ENCODE assay signal across 9 cellular contexts in genomic region chr10:79196470-79197461, GRCh38.
A peak's percentile ranks its signal among the peaks of the same experiment; 100 is the strongest.
DNase-seq lines count a peak whose midpoint lies in the region; ATAC-seq and TF ChIP-seq lines count a peak whose summit lies in the region.
"Had no signal": no experiment of that assay in that cellular context is flagged by ENCODE, and none has a peak within 500 bp of the region (broad histone marks: within the 10 kb centered on the region; RNA-seq: fewer than 3 reads in every experiment).

No MANE protein-coding gene starts in this region.

- H3K27ac Mint-ChIP-seq in HFFc6 (peak overlapping the region; percentile 45; the same call in 1 of the 2 replicates), neural crest cell (ENCODE audit: unreplicated experiment) (peak overlapping the region; percentile 88)
- H3K27ac Mint-ChIP-seq: activated naive CD8-positive, alpha-beta T cell had no signal

- TF ChIP-seq POLR2A in esophagus muscularis mucosa (IDR thresholded peaks at IDR 0.05; ENCODE audit: low read depth) (no peak), stomach (IDR thresholded peaks at IDR 0.05) (no peak)

- peaks cover 3% of the 10 kb centered on the region; the same call in 1 of the 2 replicates for H3K9me3 Mint-ChIP-seq in HFFc6
- no peaks in the 10 kb centered on the region for H3K9me3 Mint-ChIP-seq in neural crest cell

- DNase-seq in DMS114 treated with DMSO at 0.1 percent for 48 hours (lab: John Stamatoyannopoulos, UW; ENCODE audit: unreplicated experiment) (peak; percentile 13), HFFc6 (peak; percentile 30), NOMO-1 (lab: John Stamatoyannopoulos, UW; ENCODE audit: unreplicated experiment in 2 of 2) (peak; percentile 36 to 44), activated T-cell treated with anti-CD3 and anti-CD28 coated beads for 24 hours (ENCODE audit: low read depth) (peak; percentile 58), esophagus muscularis mucosa (ENCODE audit: extremely low spot score) (no peak), neural crest cell (ENCODE audit: low read depth, low spot score) (peak; percentile 85), stomach (peak; percentile 82)

- H3K4me3 Mint-ChIP-seq in HFFc6: no peak overlapping the region
- H3K4me3 Mint-ChIP-seq in neural crest cell: no peak overlapping the region
- H3K4me3 Mint-ChIP-seq: activated naive CD8-positive, alpha-beta T cell had no signal

- H3K36me3 Mint-ChIP-seq in HFFc6 (ENCODE audit: low read depth) (0 out of 2 replicates have a peak, but pooled peaks cover 7% of the 10 kb centered on the region), neural crest cell (ENCODE audit: low read depth) (peaks cover 3% of the 10 kb centered on the region)
- H3K36me3 Mint-ChIP-seq: activated naive CD8-positive, alpha-beta T cell had no signal

- peaks cover 5 to 30% (median 18%) of the 10 kb centered on the region in 4 donors for H3K36me3 ChIP-seq in esophagus muscularis mucosa
- H3K36me3 ChIP-seq in stomach: peaks cover 4 to 31% (median 26%) of the 10 kb centered on the region in 4 donors

- H3K4me1 ChIP-seq in esophagus muscularis mucosa: peaks cover 35 to 56% (median 52%) of the 10 kb centered on the region in 4 donors
- peaks cover 13 to 51% (median 35%) of the 10 kb centered on the region in 4 donors for H3K4me1 ChIP-seq in stomach

- H3K4me3 ChIP-seq in esophagus muscularis mucosa (no peak overlapping the region), stomach (no peak overlapping the region)

- TF ChIP-seq EP300 in esophagus muscularis mucosa (IDR thresholded peaks at IDR 0.05) (no peak), stomach (IDR thresholded peaks at IDR 0.05) (no peak)

- peak overlapping the region; percentile 58 to 83 (median 72) for H3K27ac ChIP-seq in esophagus muscularis mucosa (replicated peaks in 1 of 4)
- peak overlapping the region; percentile 6 to 76 (median 51) for H3K27ac ChIP-seq in stomach

- no peak for ATAC-seq in HG02623 (IDR thresholded peaks at IDR 0.05; ENCODE audit: unreplicated experiment)

- H3K27me3 Mint-ChIP-seq in HFFc6 (ENCODE audit: insufficient read depth) (peaks cover 23% of the 10 kb centered on the region), neural crest cell (ENCODE audit: low read depth) (no peaks in the 10 kb centered on the region)
- H3K27me3 Mint-ChIP-seq: activated naive CD8-positive, alpha-beta T cell had no signal

- peaks cover 46% of the 10 kb centered on the region for H3K4me1 Mint-ChIP-seq in HFFc6 (ENCODE audit: low read depth)
- peaks cover 32% of the 10 kb centered on the region for H3K4me1 Mint-ChIP-seq in neural crest cell

- peak; percentile 99 for TF ChIP-seq CTCF in HFFc6 (IDR thresholded peaks at IDR 0.05)
- TF ChIP-seq CTCF in esophagus muscularis mucosa (IDR thresholded peaks at IDR 0.05): peak; percentile 87 to 94 (median 93)
- TF ChIP-seq CTCF in neural crest cell (conservative IDR thresholded peaks at IDR 0.05): peak; percentile 94
- peak in 5 of 7 experiments; percentile 77 to 96 (median 90) for TF ChIP-seq CTCF in stomach (IDR thresholded peaks at IDR 0.05)

- intact Hi-C loops in esophagus muscularis mucosa (cut with DNase I) (loop anchor here (2.0 to 10.0 kb wide), 5 partner anchors 130 to 984 kb away; no protein-coding TSS in a partner anchor), stomach (cut with DNase I; ENCODE audit: low total_unique reads) (loop anchor here (5.0 to 10.0 kb wide), 2 partner anchors 122 to 1149 kb away; no protein-coding TSS in a partner anchor)

- H3K9me3 ChIP-seq in esophagus muscularis mucosa (no peaks in the 10 kb centered on the region), stomach (no peaks in the 10 kb centered on the region)

- H3K27me3 ChIP-seq in esophagus muscularis mucosa (no peaks in the 10 kb centered on the region), stomach (no peaks in the 10 kb centered on the region)

- 72% methylated on average over 5 of the region's 18 CpGs for WGBS in esophagus muscularis mucosa
- 59 to 68% (median 60%) methylated on average over 16 to 18 of the region's 18 CpGs for WGBS in stomach, 5 donors
